In the genomic region with DNA sequence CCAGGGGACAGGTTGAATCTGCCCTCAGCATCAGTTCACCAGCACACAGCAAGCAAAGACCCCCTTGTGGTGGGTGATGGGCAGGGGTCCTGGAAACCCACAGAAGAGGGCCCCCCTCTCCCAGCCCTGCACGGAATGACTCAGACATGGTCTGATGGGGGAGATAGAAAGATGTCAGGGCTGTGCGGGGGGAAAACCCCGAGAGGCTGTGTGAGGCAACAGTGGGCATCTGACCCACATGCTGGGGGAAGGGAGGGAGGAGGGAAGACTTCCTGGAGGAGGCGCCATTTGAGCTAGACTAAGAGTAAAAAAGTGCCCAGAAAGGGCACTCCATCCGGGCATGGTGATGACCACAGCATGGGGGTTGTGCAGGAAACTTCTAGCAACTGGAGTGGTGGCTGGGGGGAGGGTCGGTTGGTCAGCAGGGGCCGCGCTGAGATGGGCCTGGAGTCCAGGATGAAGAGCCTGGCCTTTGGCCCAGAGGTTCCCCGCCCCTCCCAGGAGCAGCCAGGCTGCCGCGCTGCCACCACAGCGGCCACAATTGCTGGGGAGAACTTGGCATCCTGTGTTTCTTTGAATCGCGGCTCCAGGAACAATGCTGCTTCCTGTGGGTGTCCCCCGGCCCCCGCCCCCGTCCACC, we compare ENCODE assay signal across 8 cellular contexts. TPM values are rescaled to one million over a fixed set of nuclear protein-coding genes. Genes with fewer than 3 reads are reported as not detected.
DNase-seq lines count a peak whose midpoint lies in the region; ATAC-seq and TF ChIP-seq lines count a peak whose summit lies in the region.

No MANE protein-coding gene starts in this region.

- no peak overlapping the region for H3K4ac ChIP-seq in IMR-90 (ENCODE audit: low read depth, low read length)

- BruUV-seq in IMR-90 (replicated peaks; lab: Mats Ljungman, UMichigan) = no TSS peak

- H3K36me3 ChIP-seq in IMR-90 (ENCODE audit: control insufficient read depth, insufficient read depth, low read length) = no peaks in the 10 kb centered on the region

- H2BK20ac ChIP-seq in IMR-90 (ENCODE audit: low read depth, low read length) = no peak overlapping the region

- no peak for TF ChIP-seq POLR2A in IMR-90 (IDR thresholded peaks at IDR 0.05; ENCODE audit: low read depth, low read length)

- H3K79me1 ChIP-seq in IMR-90 (ENCODE audit: low read depth in 1 of 2, low read length in 2 of 2) = peaks cover 0 to 8% of the 10 kb centered on the region in 2 experiments; a peak in 2 of 4 replicates

- no peak overlapping the region for H3K14ac ChIP-seq in IMR-90 (replicated peaks; ENCODE audit: low read depth, low read length)

- CTCF ChIA-PET in IMR-90 (lab: Yijun Ruan, JAX) = no interaction called here
- CTCF ChIA-PET in activated CD8-positive, alpha-beta T cell treated with anti-CD3 and anti-CD28 coated beads for 36 hours (lab: Charles Lee) = interaction anchor here (1.0 kb wide), 1 partner anchor 53 kb away, joined by 3 read pairs; no protein-coding TSS in a partner anchor

- H3K4me3 ChIP-seq in IMR-90 (ENCODE audit: insufficient read depth, low read depth, low read length) = no peak overlapping the region

- TF ChIP-seq CTCF in IMR-90 (conservative IDR thresholded peaks at IDR 0.05; ENCODE audit: low read depth, low read length) (no peak), endothelial cell (IDR thresholded peaks at IDR 0.05; ENCODE audit: unreplicated experiment) (peak; percentile 23), osteocyte (IDR thresholded peaks at IDR 0.05) (no peak)
- TF ChIP-seq CTCF in activated CD8-positive, alpha-beta T cell treated with anti-CD3 and anti-CD28 coated beads for 36 hours (IDR thresholded peaks at IDR 0.05) = no peak

- peaks cover 41% of the 10 kb centered on the region for H3K4me1 Mint-ChIP-seq in activated CD8-positive, alpha-beta T cell treated with anti-CD3 and anti-CD28 coated beads for 36 hours (ENCODE audit: low read depth)
- peaks cover 23% of the 10 kb centered on the region for H3K4me1 Mint-ChIP-seq in endothelial cell (ENCODE audit: unreplicated experiment)
- H3K4me1 Mint-ChIP-seq in osteocyte (ENCODE audit: unreplicated experiment) = peaks cover 66% of the 10 kb centered on the region

- peaks cover 26% of the 10 kb centered on the region for H3K4me1 ChIP-seq in IMR-90 (ENCODE audit: control insufficient read depth, insufficient read depth, low read length)

- peaks cover 27% of the 10 kb centered on the region for H3K36me3 Mint-ChIP-seq in activated CD8-positive, alpha-beta T cell treated with anti-CD3 and anti-CD28 coated beads for 36 hours (ENCODE audit: low read depth)
- H3K36me3 Mint-ChIP-seq in endothelial cell (ENCODE audit: low read depth, unreplicated experiment) (no peaks in the 10 kb centered on the region), osteocyte (ENCODE audit: unreplicated experiment) (peaks cover 4% of the 10 kb centered on the region)

- H4K5ac ChIP-seq in IMR-90 (ENCODE audit: low read depth, low read length) = no peak overlapping the region

- DNase-seq in AG08395 (ENCODE audit: low spot score) = peak; percentile 27
- DNase-seq in IMR-90 = no peak
- peak; percentile 94 for DNase-seq in activated CD8-positive, alpha-beta T cell treated with anti-CD3 and anti-CD28 coated beads for 36 hours
- DNase-seq in endothelial cell (ENCODE audit: low spot score) = peak; percentile 73
- no peak for DNase-seq in osteocyte (ENCODE audit: extremely low spot score, unreplicated experiment)
- no peak for DNase-seq in NCI-H187 (lab: John Stamatoyannopoulos, UW)
- DNase-seq in GM19240 (ENCODE audit: insufficient read length, low spot score) = no peak

- H3K9ac ChIP-seq in IMR-90 (ENCODE audit: low read depth, low read length) = no peak overlapping the region

- H3K56ac ChIP-seq in IMR-90 (ENCODE audit: extremely low read depth, insufficient read depth, low read length) = no peak overlapping the region

- peak overlapping the region; percentile 1 for H2AK9ac ChIP-seq in IMR-90 (replicated peaks; ENCODE audit: low read depth, low read length, poor library complexity)

- H3K9me1 ChIP-seq in IMR-90 (ENCODE audit: insufficient read depth, low read length) = peaks cover 9% of the 10 kb centered on the region

- H2BK120ac ChIP-seq in IMR-90 (ENCODE audit: low read depth, low read length) = no peak overlapping the region

- no peak for TF ChIP-seq RAD21 in IMR-90 (IDR thresholded peaks at IDR 0.05; ENCODE audit: low read length)

- 0 out of 2 replicates have a peak, but pooled peaks cover 9% of the 10 kb centered on the region for H4K20me1 ChIP-seq in IMR-90 (ENCODE audit: insufficient read depth, low read length)

- no peak overlapping the region for H3K23ac ChIP-seq in IMR-90 (ENCODE audit: low read depth, low read length)

- dilution Hi-C loops in IMR-90 (cut with HindIII; ENCODE audit: low sequenced_read_pairs, unreplicated experiment) = no loop called here

- H3K4me2 ChIP-seq in IMR-90 (ENCODE audit: low read depth, low read length) = no peak overlapping the region

- no peak overlapping the region for H3K27ac ChIP-seq in IMR-90 (ENCODE audit: insufficient read depth, low read length)

- intact Hi-C loops in IMR-90 (cut with micrococcal nuclease) = no loop called here
- intact Hi-C loops in activated CD8-positive, alpha-beta T cell treated with anti-CD3 and anti-CD28 coated beads for 36 hours (cut with micrococcal nuclease) = loop anchor here (1.0 to 10.0 kb wide), 4 partner anchors 8 to 117 kb away; partner anchors contain the start of genes CHST12 and GRIFIN

- no peaks in the 10 kb centered on the region for H3K9me3 ChIP-seq in IMR-90 (ENCODE audit: control insufficient read depth, insufficient read depth, low read length)

- 74% methylated on average over 3 of the region's 17 CpGs; no CpG with 5 or more reads in 1 of the 2 experiments for WGBS in IMR-90 (ENCODE audit: extremely low coverage in 2 of 2, insufficient read length in 1 of 2), 2 experiments

- no peak overlapping the region for H2BK5ac ChIP-seq in IMR-90 (ENCODE audit: low read depth, low read length, poor library complexity, severe bottlenecking)

- H2BK15ac ChIP-seq in IMR-90 (ENCODE audit: low read depth, low read length) = no peak overlapping the region

- no peaks in the 10 kb centered on the region for H3K9me3 Mint-ChIP-seq in activated CD8-positive, alpha-beta T cell treated with anti-CD3 and anti-CD28 coated beads for 36 hours
- H3K9me3 Mint-ChIP-seq in endothelial cell (ENCODE audit: unreplicated experiment) (no peaks in the 10 kb centered on the region), osteocyte (ENCODE audit: unreplicated experiment) (no peaks in the 10 kb centered on the region)

- ATAC-seq in IMR-90 (ENCODE audit: low read depth) (no peak), HG02642 (IDR thresholded peaks at IDR 0.05; ENCODE audit: poor library complexity, unreplicated experiment) (no peak)
- ATAC-seq in activated CD8-positive, alpha-beta T cell treated with anti-CD3 and anti-CD28 coated beads for 36 hours = peak; percentile 69

- no peak overlapping the region for H4K8ac ChIP-seq in IMR-90 (ENCODE audit: low read depth in 2 of 2, low read length in 2 of 2)

- H3K4me3 Mint-ChIP-seq in activated CD8-positive, alpha-beta T cell treated with anti-CD3 and anti-CD28 coated beads for 36 hours = peak overlapping the region; percentile 97
- peak overlapping the region; percentile 92 for H3K4me3 Mint-ChIP-seq in endothelial cell (ENCODE audit: unreplicated experiment)
- H3K4me3 Mint-ChIP-seq in osteocyte (ENCODE audit: unreplicated experiment) = peak overlapping the region; percentile 69

- POLR2A ChIA-PET in IMR-90 (lab: Charles Lee; ENCODE audit: unreplicated experiment) = no interaction called here
- POLR2A ChIA-PET in activated CD8-positive, alpha-beta T cell treated with anti-CD3 and anti-CD28 coated beads for 36 hours (lab: Charles Lee) = interaction anchor here (0.7 to 6.0 kb wide), 5 partner anchors 9 to 117 kb away, joined by 3 to 60 read pairs (median 3); no protein-coding TSS in a partner anchor

- H2AFZ ChIP-seq in IMR-90 (replicated peaks; ENCODE audit: low read length, poor library complexity) = peak overlapping the region; percentile 8

- no peaks in the 10 kb centered on the region for H3K27me3 Mint-ChIP-seq in activated CD8-positive, alpha-beta T cell treated with anti-CD3 and anti-CD28 coated beads for 36 hours
- H3K27me3 Mint-ChIP-seq in endothelial cell (ENCODE audit: unreplicated experiment) (peaks cover 24% of the 10 kb centered on the region), osteocyte (ENCODE audit: unreplicated experiment) (no peaks in the 10 kb centered on the region)

- H2AK5ac ChIP-seq in IMR-90 (ENCODE audit: low read depth, low read length) = no peak overlapping the region

- H4K91ac ChIP-seq in IMR-90 (ENCODE audit: insufficient read depth, low read depth, low read length) = no peak overlapping the region

- no peak overlapping the region for H3K18ac ChIP-seq in IMR-90 (ENCODE audit: low read depth, low read length)

- H3K27me3 ChIP-seq in IMR-90 (ENCODE audit: control insufficient read depth, insufficient read depth, low read length) = no peaks in the 10 kb centered on the region

- in situ Hi-C loops in IMR-90 (cut with MboI; ENCODE audit: low sequenced_read_pairs) = no loop called here

- peak overlapping the region; percentile 94 for H3K27ac Mint-ChIP-seq in activated CD8-positive, alpha-beta T cell treated with anti-CD3 and anti-CD28 coated beads for 36 hours
- H3K27ac Mint-ChIP-seq in endothelial cell (ENCODE audit: unreplicated experiment) (peak overlapping the region; percentile 67), osteocyte (ENCODE audit: unreplicated experiment) (no peak overlapping the region)

RNA-seq across cellular contexts. Expression of gene LFNG, which starts 2.5 kb away (rescaled TPM):
- total RNA-seq in IMR-90 (2012; rRNA removed) (1.4 and 1.8 TPM in 2 replicates), endothelial cell (ENCODE audit: unreplicated experiment) (83.5 TPM), osteocyte (20.8 and 23.3 TPM in 2 replicates)
- polyA plus RNA-seq in IMR-90 (2012; rRNA removed) = 5.1 and 5.3 TPM in 2 replicates
- polyA plus RNA-seq in IMR-90 (2012; cell fraction: cytosol; rRNA removed) = 3.8 and 5.3 TPM in 2 replicates
- 11.2 and 22.5 TPM in 2 replicates for polyA plus RNA-seq in IMR-90 (2012; cell fraction: nucleus; rRNA removed; ENCODE audit: low replicate concordance)
- 10 to 100 TPM; 50.6 TPM for total RNA-seq in activated CD8-positive, alpha-beta T cell treated with anti-CD3 and anti-CD28 coated beads for 36 hours

RNA-seq across cellular contexts. Expression of gene BRAT1, which starts 33.3 kb away (rescaled TPM):
- total RNA-seq in IMR-90 (2012; rRNA removed) (5.8 and 6.8 TPM in 2 replicates), endothelial cell (ENCODE audit: unreplicated experiment) (34.0 TPM), osteocyte (27.8 and 29.4 TPM in 2 replicates)
- 21.9 and 27.5 TPM in 2 replicates for polyA plus RNA-seq in IMR-90 (2012; rRNA removed)
- polyA plus RNA-seq in IMR-90 (2012; cell fraction: cytosol; rRNA removed) = 19.5 and 22.3 TPM in 2 replicates
- polyA plus RNA-seq in IMR-90 (2012; cell fraction: nucleus; rRNA removed; ENCODE audit: low replicate concordance) = 62.8 and 177 TPM in 2 replicates
- total RNA-seq in activated CD8-positive, alpha-beta T cell treated with anti-CD3 and anti-CD28 coated beads for 36 hours = 10 to 100 TPM; 30.9 to 32.6 TPM

RNA-seq across cellular contexts. Expression of gene IQCE, which starts 36.7 kb away (rescaled TPM):
- total RNA-seq in IMR-90 (2012; rRNA removed) (5.0 and 6.7 TPM in 2 replicates), endothelial cell (ENCODE audit: unreplicated experiment) (9.6 TPM), osteocyte (17.0 and 22.1 TPM in 2 replicates)
- 6.3 and 8.1 TPM in 2 replicates for polyA plus RNA-seq in IMR-90 (2012; rRNA removed)
- polyA plus RNA-seq in IMR-90 (2012; cell fraction: cytosol; rRNA removed) = 3.9 and 16.6 TPM in 2 replicates
- 15.9 and 17.4 TPM in 2 replicates for polyA plus RNA-seq in IMR-90 (2012; cell fraction: nucleus; rRNA removed; ENCODE audit: low replicate concordance)
- total RNA-seq in activated CD8-positive, alpha-beta T cell treated with anti-CD3 and anti-CD28 coated beads for 36 hours = 1 to 10 TPM; 4.0 to 4.3 TPM

RNA-seq across cellular contexts. Expression of gene GRIFIN, which starts 45.9 kb away (rescaled TPM):
- total RNA-seq in IMR-90 (2012; rRNA removed) = not detected in 2 replicates
- polyA plus RNA-seq in IMR-90 (2012; rRNA removed) = not detected in 2 replicates
- polyA plus RNA-seq in IMR-90 (2012; cell fraction: cytosol; rRNA removed) = not detected in 2 replicates
- not detected in 2 replicates for polyA plus RNA-seq in IMR-90 (2012; cell fraction: nucleus; rRNA removed; ENCODE audit: low replicate concordance)
- not detected for total RNA-seq in activated CD8-positive, alpha-beta T cell treated with anti-CD3 and anti-CD28 coated beads for 36 hours
- not detected for total RNA-seq in endothelial cell (ENCODE audit: unreplicated experiment)
- not detected in 2 replicates for total RNA-seq in osteocyte

Comparison
In these comparisons a context has a peak if more than half of its experiments do, and no peak if none do; other contexts are left out.
1. DNase-seq: peak in AG08395 (single experiment), activated CD8-positive, alpha-beta T cell treated with anti-CD3 and anti-CD28 coated beads for 36 hours (single experiment) and endothelial cell (single experiment); none in IMR-90 (single experiment), osteocyte (single experiment), NCI-H187 (0 of 2) and GM19240 (single experiment).
2. Peak in every context shown above with its lines, with median percentiles within 50 percentile points of each other: H3K4me3 Mint-ChIP-seq.